In the genomic region with DNA sequence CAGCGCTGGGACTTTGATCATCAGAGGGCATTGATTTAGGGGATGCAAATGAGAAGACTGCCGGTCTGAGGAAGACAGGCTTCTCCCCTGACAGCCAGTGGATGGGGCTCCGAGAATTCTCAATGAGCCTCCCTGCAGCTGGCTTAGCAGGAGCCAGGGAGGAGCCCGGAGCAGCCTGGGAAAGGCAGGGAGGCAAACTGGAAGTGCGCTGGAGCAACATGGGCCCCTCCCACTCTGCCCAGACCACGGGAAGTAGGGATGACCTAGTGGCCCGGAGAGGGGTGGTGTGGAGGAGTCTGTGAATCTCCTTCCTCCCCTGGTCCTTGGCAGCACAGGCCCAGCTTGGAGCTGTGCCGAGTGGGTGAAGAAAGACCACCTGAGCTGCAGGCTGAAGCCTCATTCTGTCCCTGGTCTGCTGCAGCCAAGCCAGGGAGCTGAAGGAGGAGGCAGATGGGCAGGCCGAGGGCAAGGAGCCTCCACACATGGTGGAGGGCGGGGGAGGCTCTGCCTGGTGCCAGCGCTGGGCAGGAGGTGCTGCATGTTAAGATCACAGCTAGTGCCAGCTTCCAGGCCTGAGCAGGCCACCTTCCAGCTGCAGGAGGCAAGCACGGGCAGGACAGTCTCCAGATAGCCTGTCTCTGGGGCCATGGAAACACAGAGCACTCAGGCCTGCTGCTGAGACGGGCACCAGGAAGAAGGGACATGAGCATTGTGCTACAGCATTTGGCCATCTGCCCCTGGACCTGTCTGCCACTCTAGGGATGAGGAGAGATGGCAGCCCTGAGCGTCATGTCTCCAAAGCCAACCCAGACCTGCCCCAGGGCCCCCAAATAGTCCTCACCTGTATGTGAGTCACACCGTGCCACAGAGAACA, we compare ENCODE assay signal across 9 cellular contexts. TPM values are rescaled to one million over a fixed set of nuclear protein-coding genes. Genes with fewer than 3 reads are reported as not detected.
DNase-seq lines count a peak whose midpoint lies in the region; ATAC-seq and TF ChIP-seq lines count a peak whose summit lies in the region.
"Had no signal": no experiment of that assay in that cellular context is flagged by ENCODE, and none has a peak within 500 bp of the region (broad histone marks: within the 10 kb centered on the region; RNA-seq: fewer than 3 reads in every experiment).

No MANE protein-coding gene starts in this region.

- H2AK9ac ChIP-seq in IMR-90 (replicated peaks; ENCODE audit: low read depth, low read length, poor library complexity) = peak overlapping the region; percentile 83

- ATAC-seq in IMR-90 (ENCODE audit: low read depth) (peak; percentile 89), GM18861 (IDR thresholded peaks at IDR 0.05; ENCODE audit: unreplicated experiment) (no peak), GM19351 (IDR thresholded peaks at IDR 0.05; ENCODE audit: unreplicated experiment) (no peak), GM21737 (IDR thresholded peaks at IDR 0.05; ENCODE audit: unreplicated experiment) (no peak), GM21717 (IDR thresholded peaks at IDR 0.05; ENCODE audit: unreplicated experiment) (no peak)

- peak overlapping the region; percentile 27; the same call in 1 of the 2 replicates for H3K4ac ChIP-seq in IMR-90 (ENCODE audit: low read depth, low read length)

- H4K20me1 ChIP-seq in IMR-90 (ENCODE audit: insufficient read depth, low read length) = no peaks in the 10 kb centered on the region

- no peak overlapping the region; the same call in 1 of the 2 replicates for H3K4me2 ChIP-seq in IMR-90 (ENCODE audit: low read depth, low read length)

- peak; percentile 13 for DNase-seq in IMR-90
- DNase-seq in substantia nigra (lab: John Stamatoyannopoulos, UW) = peak in 21 of 49 donors; percentile 22 to 87 (median 46)
- DNase-seq: activated B cell treated with CpG ODN at 0.5 μM for 24 hours had no signal

- H3K4me1 ChIP-seq in IMR-90 (ENCODE audit: control insufficient read depth, insufficient read depth, low read length) (peaks cover 5% of the 10 kb centered on the region; the same call in 1 of the 2 replicates), iPS-20b (ENCODE audit: insufficient read depth, low read length) (peaks cover 11% of the 10 kb centered on the region; the same call in 1 of the 2 replicates)

- no peak overlapping the region for H3K56ac ChIP-seq in IMR-90 (ENCODE audit: extremely low read depth, insufficient read depth, low read length)

- 0 out of 2 replicates have a peak overlapping the region, but pooled peaks have one; percentile 25 for H3K23ac ChIP-seq in IMR-90 (ENCODE audit: low read depth, low read length)

- no peak overlapping the region for H4K91ac ChIP-seq in IMR-90 (ENCODE audit: insufficient read depth, low read depth, low read length)

- H2BK20ac ChIP-seq in IMR-90 (ENCODE audit: low read depth, low read length) = no peak overlapping the region

- H3K27me3 ChIP-seq in IMR-90 (ENCODE audit: control insufficient read depth, insufficient read depth, low read length) (peaks cover 3% of the 10 kb centered on the region; the same call in 1 of the 2 replicates), iPS-20b (ENCODE audit: insufficient read depth, low read length) (no peaks in the 10 kb centered on the region; the same call in 1 of the 2 replicates)

- H3K18ac ChIP-seq in IMR-90 (ENCODE audit: low read depth, low read length) = no peak overlapping the region

- H2AK5ac ChIP-seq in IMR-90 (ENCODE audit: low read depth, low read length) = no peak overlapping the region

- in situ Hi-C loops in IMR-90 (cut with MboI; ENCODE audit: low sequenced_read_pairs) = no loop called here

- H3K9me3 ChIP-seq in IMR-90 (ENCODE audit: control insufficient read depth, insufficient read depth, low read length) (no peaks in the 10 kb centered on the region), iPS-20b (ENCODE audit: insufficient read depth, low read depth, low read length) (no peaks in the 10 kb centered on the region)

- 0 out of 2 replicates have a peak overlapping the region, but pooled peaks have one; percentile 41 for H3K14ac ChIP-seq in IMR-90 (replicated peaks; ENCODE audit: low read depth, low read length)

- H3K9me1 ChIP-seq in IMR-90 (ENCODE audit: insufficient read depth, low read length) = no peaks in the 10 kb centered on the region

- no peak overlapping the region for H3K27ac ChIP-seq in IMR-90 (ENCODE audit: insufficient read depth, low read length)
- peak overlapping the region; percentile 37 for H3K27ac ChIP-seq in angular gyrus (ENCODE audit: low read depth, low read length)
- no peak overlapping the region for H3K27ac ChIP-seq in iPS-20b (ENCODE audit: low read length)
- peak overlapping the region; percentile 42 for H3K27ac ChIP-seq in substantia nigra (ENCODE audit: low read depth, low read length, poor library complexity, severe bottlenecking)

- no peak for TF ChIP-seq POLR2A in IMR-90 (IDR thresholded peaks at IDR 0.05; ENCODE audit: low read depth, low read length)

- intact Hi-C loops in IMR-90 (cut with micrococcal nuclease) = no loop called here

- no peak overlapping the region for H3K4me3 ChIP-seq in IMR-90 (ENCODE audit: insufficient read depth, low read depth, low read length)
- H3K4me3 ChIP-seq in iPS-20b (ENCODE audit: low read length) = peak overlapping the region; percentile 43; the same call in 1 of the 2 replicates

- peak overlapping the region; percentile 61 to 91; a peak in 2 of 4 replicates for H4K8ac ChIP-seq in IMR-90 (ENCODE audit: low read depth in 2 of 2, low read length in 2 of 2)

- H3K79me1 ChIP-seq in IMR-90 (ENCODE audit: low read depth in 1 of 2, low read length in 2 of 2) = no peaks in the 10 kb centered on the region

- POLR2A ChIA-PET in IMR-90 (lab: Charles Lee; ENCODE audit: unreplicated experiment) = no interaction called here

- H3K36me3 ChIP-seq in IMR-90 (ENCODE audit: control insufficient read depth, insufficient read depth, low read length) (no peaks in the 10 kb centered on the region), iPS-20b (ENCODE audit: insufficient read depth, low read depth, low read length) (no peaks in the 10 kb centered on the region)

- dilution Hi-C loops in IMR-90 (cut with HindIII; ENCODE audit: low sequenced_read_pairs, unreplicated experiment) = no loop called here

- 70% methylated on average over 7 of the region's 15 CpGs; no CpG with 5 or more reads in 1 of the 2 experiments for WGBS in IMR-90 (ENCODE audit: extremely low coverage in 2 of 2, insufficient read length in 1 of 2), 2 experiments

- peak overlapping the region; percentile 91 for H2AFZ ChIP-seq in IMR-90 (replicated peaks; ENCODE audit: low read length, poor library complexity)

- H4K5ac ChIP-seq in IMR-90 (ENCODE audit: low read depth, low read length) = no peak overlapping the region; the same call in 1 of the 2 replicates

- CTCF ChIA-PET in IMR-90 (lab: Yijun Ruan, JAX) = interaction anchor here (0.5 kb wide), 1 partner anchor 56 kb away, joined by 3 read pairs; no protein-coding TSS in a partner anchor

- TF ChIP-seq CTCF in IMR-90 (conservative IDR thresholded peaks at IDR 0.05; ENCODE audit: low read depth, low read length) = no peak

- no peak for TF ChIP-seq RAD21 in IMR-90 (IDR thresholded peaks at IDR 0.05; ENCODE audit: low read length)

- no peak overlapping the region for H2BK5ac ChIP-seq in IMR-90 (ENCODE audit: low read depth, low read length, poor library complexity, severe bottlenecking)

- BruUV-seq in IMR-90 (replicated peaks; lab: Mats Ljungman, UMichigan) = no TSS peak

- H2BK15ac ChIP-seq in IMR-90 (ENCODE audit: low read depth, low read length) = no peak overlapping the region

- H3K9ac ChIP-seq in IMR-90 (ENCODE audit: low read depth, low read length) = no peak overlapping the region
- peak overlapping the region; percentile 39; the same call in 1 of the 2 replicates for H3K9ac ChIP-seq in iPS-20b (ENCODE audit: low read depth, low read length)

- H2BK120ac ChIP-seq in IMR-90 (ENCODE audit: low read depth, low read length) = no peak overlapping the region

TF ChIP-seq in IMR-90, 13 proteins besides CTCF, POLR2A, EP300 and RAD21:
- TF ChIP-seq MAFK (IDR thresholded peaks at IDR 0.05; ENCODE audit: low read depth, low read length) = no peak
- no peak for TF ChIP-seq CEBPB (IDR thresholded peaks at IDR 0.05; ENCODE audit: low read depth, low read length)
- no peak for TF ChIP-seq RFX5 (IDR thresholded peaks at IDR 0.05; ENCODE audit: low read depth, low read length)
- TF ChIP-seq, protein P1, sequence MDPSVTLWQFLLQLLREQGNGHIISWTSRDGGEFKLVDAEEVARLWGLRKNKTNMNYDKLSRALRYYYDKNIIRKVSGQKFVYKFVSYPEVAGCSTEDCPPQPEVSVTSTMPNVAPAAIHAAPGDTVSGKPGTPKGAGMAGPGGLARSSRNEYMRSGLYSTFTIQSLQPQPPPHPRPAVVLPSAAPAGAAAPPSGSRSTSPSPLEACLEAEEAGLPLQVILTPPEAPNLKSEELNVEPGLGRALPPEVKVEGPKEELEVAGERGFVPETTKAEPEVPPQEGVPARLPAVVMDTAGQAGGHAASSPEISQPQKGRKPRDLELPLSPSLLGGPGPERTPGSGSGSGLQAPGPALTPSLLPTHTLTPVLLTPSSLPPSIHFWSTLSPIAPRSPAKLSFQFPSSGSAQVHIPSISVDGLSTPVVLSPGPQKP (IDR thresholded peaks at IDR 0.05; ENCODE audit: borderline replicate concordance, low read depth, low read length) = no peak
- TF ChIP-seq NFE2L2 (IDR thresholded peaks at IDR 0.05; ENCODE audit: low read depth, low read length) = no peak
- TF ChIP-seq SMC3 (IDR thresholded peaks at IDR 0.05; ENCODE audit: low read depth, low read length) = no peak
- no peak for TF ChIP-seq USF2 (IDR thresholded peaks at IDR 0.05; ENCODE audit: low read depth, low read length)
- no peak for TF ChIP-seq RCOR1 (IDR thresholded peaks at IDR 0.05; ENCODE audit: insufficient replicate concordance, low read length)
- TF ChIP-seq FOS (IDR thresholded peaks at IDR 0.05; ENCODE audit: low read depth, low read length) = no peak
- no peak for TF ChIP-seq MXI1 (IDR thresholded peaks at IDR 0.05; ENCODE audit: borderline replicate concordance, low read depth, low read length)
- TF ChIP-seq BHLHE40 (IDR thresholded peaks at IDR 0.05; ENCODE audit: low read depth, low read length) = no peak
- TF ChIP-seq CHD1 (IDR thresholded peaks at IDR 0.05; ENCODE audit: low read depth, low read length) = no peak
- no peak for TF ChIP-seq MAZ (IDR thresholded peaks at IDR 0.05; ENCODE audit: borderline replicate concordance, low read depth, low read length)

RNA-seq across cellular contexts. Expression of gene CLSTN1, which starts 12.2 kb away (rescaled TPM):
- total RNA-seq in IMR-90 (2012; rRNA removed) = 30.1 and 31.9 TPM in 2 replicates
- polyA plus RNA-seq in IMR-90 (2012; rRNA removed) = 55.0 and 72.2 TPM in 2 replicates
- 61.7 and 74.8 TPM in 2 replicates for polyA plus RNA-seq in IMR-90 (2012; cell fraction: cytosol; rRNA removed)
- polyA plus RNA-seq in IMR-90 (2012; cell fraction: nucleus; rRNA removed; ENCODE audit: low replicate concordance) = 63.4 and 67.9 TPM in 2 replicates

Comparison
In these comparisons a context has a peak if more than half of its experiments do, and no peak if none do; other contexts are left out.
1. H3K27ac ChIP-seq: peak in angular gyrus (single experiment) and substantia nigra (single experiment); none in IMR-90 (single experiment) and iPS-20b (single experiment).